In genomic region chr3:94070341-94070911, GRCh38 we compare ENCODE assay signal across 14 cellular contexts. TPM values are rescaled to one million over a fixed set of nuclear protein-coding genes. Genes with fewer than 3 reads are reported as not detected.
DNase-seq lines count a peak whose midpoint lies in the region; ATAC-seq and TF ChIP-seq lines count a peak whose summit lies in the region.
"Had no signal": no experiment of that assay in that cellular context is flagged by ENCODE, and none has a peak within 500 bp of the region (broad histone marks: within the 10 kb centered on the region; RNA-seq: fewer than 3 reads in every experiment).

No MANE protein-coding gene starts in this region.

- POLR2A ChIA-PET in activated CD8-positive, alpha-beta T cell treated with anti-CD3 and anti-CD28 coated beads for 36 hours (lab: Charles Lee), result interaction anchor here (0.6 to 1.4 kb wide), 4 partner anchors 25 to 162 kb away, joined by 3 read pairs; no protein-coding TSS in a partner anchor
- POLR2A ChIA-PET in activated CD8-positive, alpha-beta T cell treated with anti-CD3 and anti-CD28 coated beads, Interleukin-2, amount 10 ng/mL, durations not matched to agents 7 days and 5 days (lab: Charles Lee), result interaction anchor here (1.3 kb wide), 1 partner anchor 11 kb away, joined by 3 read pairs; no protein-coding TSS in a partner anchor

- no peak overlapping the region for H3K4me3 Mint-ChIP-seq in activated CD8-positive, alpha-beta T cell treated with anti-CD3 and anti-CD28 coated beads for 36 hours
- H3K4me3 Mint-ChIP-seq in activated CD8-positive, alpha-beta T cell treated with anti-CD3 and anti-CD28 coated beads, Interleukin-2, amount 10 ng/mL, durations not matched to agents 7 days and 5 days, result no peak overlapping the region
- H3K4me3 Mint-ChIP-seq: T-helper 2 cell treated with Interferon-gamma antibody and Interleukin-4, amounts not matched to agents 5 μg/mL and 100 μg/mL, for 36 hours had no signal

- H3K9me3 Mint-ChIP-seq in activated CD8-positive, alpha-beta T cell treated with anti-CD3 and anti-CD28 coated beads for 36 hours, result peaks cover 2% of the 10 kb centered on the region
- no peaks in the 10 kb centered on the region for H3K9me3 Mint-ChIP-seq in activated CD8-positive, alpha-beta T cell treated with anti-CD3 and anti-CD28 coated beads, Interleukin-2, amount 10 ng/mL, durations not matched to agents 7 days and 5 days (ENCODE audit: insufficient read depth)

- peak; percentile 34 for ATAC-seq in activated CD8-positive, alpha-beta T cell treated with anti-CD3 and anti-CD28 coated beads for 36 hours
- no peak for ATAC-seq in activated CD8-positive, alpha-beta T cell treated with anti-CD3 and anti-CD28 coated beads, Interleukin-2, amount 10 ng/mL, durations not matched to agents 7 days and 5 days
- ATAC-seq in GM21717 (IDR thresholded peaks at IDR 0.05; ENCODE audit: unreplicated experiment), result peak; percentile 58
- ATAC-seq in HG03159 (IDR thresholded peaks at IDR 0.05; ENCODE audit: unreplicated experiment), result peak; percentile 56

- H3K79me2 ChIP-seq in mesendoderm (ENCODE audit: control insufficient read depth, insufficient read depth, low read length), result no peaks in the 10 kb centered on the region

- H2BK15ac ChIP-seq in mesendoderm (replicated peaks; ENCODE audit: low read depth), result no peak overlapping the region

- H3K36me3 ChIP-seq in mesendoderm (ENCODE audit: control insufficient read depth, insufficient read depth, low read length), result peaks cover 2% of the 10 kb centered on the region
- peaks cover 0 to 48% (median 7%) of the 10 kb centered on the region in 6 donors for H3K36me3 ChIP-seq in spleen
- H3K36me3 ChIP-seq: transverse colon had no signal

- H3K18ac ChIP-seq in mesendoderm (ENCODE audit: low read length), result no peak overlapping the region

- no peak overlapping the region for H2BK5ac ChIP-seq in mesendoderm (ENCODE audit: low read length)

- peaks cover 2% of the 10 kb centered on the region for H3K79me1 ChIP-seq in mesendoderm (ENCODE audit: low read length)

- H3K36me3 Mint-ChIP-seq in activated CD8-positive, alpha-beta T cell treated with anti-CD3 and anti-CD28 coated beads for 36 hours (ENCODE audit: low read depth), result peaks cover 53% of the 10 kb centered on the region
- peaks cover 56% of the 10 kb centered on the region for H3K36me3 Mint-ChIP-seq in activated CD8-positive, alpha-beta T cell treated with anti-CD3 and anti-CD28 coated beads, Interleukin-2, amount 10 ng/mL, durations not matched to agents 7 days and 5 days (ENCODE audit: low read depth)

- no peak overlapping the region for H2AK5ac ChIP-seq in mesendoderm (ENCODE audit: low read length)

- H3K23ac ChIP-seq in mesendoderm (ENCODE audit: low read length), result no peak overlapping the region

- no CpG with 5 or more reads among the region's 6 CpGs for WGBS in mesendoderm (ENCODE audit: extremely low coverage, insufficient coverage, low lambda C conversion rate)
- WGBS in spleen, 5 donors, result 91 to 96% (median 91%) methylated on average over 6 of the region's 6 CpGs

- no peak for TF ChIP-seq CTCF in activated CD8-positive, alpha-beta T cell treated with anti-CD3 and anti-CD28 coated beads for 36 hours (IDR thresholded peaks at IDR 0.05)
- no peak for TF ChIP-seq CTCF in spleen (IDR thresholded peaks at IDR 0.05 in 8 of 11, conservative IDR thresholded peaks at IDR 0.05 in 3 of 11)

- H3K27ac Mint-ChIP-seq in activated CD8-positive, alpha-beta T cell treated with anti-CD3 and anti-CD28 coated beads for 36 hours, result peak overlapping the region; percentile 57
- no peak overlapping the region for H3K27ac Mint-ChIP-seq in activated CD8-positive, alpha-beta T cell treated with anti-CD3 and anti-CD28 coated beads, Interleukin-2, amount 10 ng/mL, durations not matched to agents 7 days and 5 days
- H3K27ac Mint-ChIP-seq: progenitor cell of endocrine pancreas had no signal

- H3K4me3 ChIP-seq in mesendoderm (ENCODE audit: low read length) (no peak overlapping the region), spleen (no peak overlapping the region)
- H3K4me3 ChIP-seq: transverse colon had no signal

- no peak overlapping the region for H3K9ac ChIP-seq in mesendoderm (ENCODE audit: low read length)

- H3K4me1 ChIP-seq in mesendoderm (ENCODE audit: control insufficient read depth, low read depth, low read length) (no peaks in the 10 kb centered on the region), spleen (peaks cover 6 to 62% (median 32%) of the 10 kb centered on the region in 6 donors)

- H3K27me3 ChIP-seq in mesendoderm (ENCODE audit: insufficient read depth, low read length, poor library complexity) (no peaks in the 10 kb centered on the region), spleen (replicated peaks in 1 of 7) (no peaks in the 10 kb centered on the region)
- H3K27me3 ChIP-seq: transverse colon had no signal

- no peak overlapping the region for H4K5ac ChIP-seq in mesendoderm (ENCODE audit: low read length)

- intact Hi-C loops in activated CD8-positive, alpha-beta T cell treated with anti-CD3 and anti-CD28 coated beads for 36 hours (cut with micrococcal nuclease), result no loop called here
- intact Hi-C loops in spleen (cut with DNase I; ENCODE audit: low total_unique reads), result no loop called here

- no peak overlapping the region for H3K4me2 ChIP-seq in mesendoderm (ENCODE audit: low read length)

- H2BK120ac ChIP-seq in mesendoderm (ENCODE audit: low read depth, low read length), result no peak overlapping the region

- no peak for DNase-seq in activated CD8-positive, alpha-beta T cell treated with anti-CD3 and anti-CD28 coated beads for 36 hours
- no peak for DNase-seq in activated CD8-positive, alpha-beta T cell treated with anti-CD3 and anti-CD28 coated beads, Interleukin-2, amount 10 ng/mL, durations not matched to agents 7 days and 5 days
- DNase-seq in mesendoderm (no peak), HuH-7.5 (ENCODE audit: low spot score) (no peak), spleen (no peak), NCI-H2171 (lab: John Stamatoyannopoulos, UW) (no peak)
- DNase-seq: transverse colon had no signal

- CTCF ChIA-PET in activated CD8-positive, alpha-beta T cell treated with anti-CD3 and anti-CD28 coated beads for 36 hours (lab: Charles Lee), result interaction anchor here (1.1 to 11.1 kb wide), 14 partner anchors 8 to 90 kb away, joined by 3 to 99 read pairs (median 6); partner anchors contain the start of gene ARL13B
- CTCF ChIA-PET in activated CD8-positive, alpha-beta T cell treated with anti-CD3 and anti-CD28 coated beads, Interleukin-2, amount 10 ng/mL, durations not matched to agents 7 days and 5 days (lab: Charles Lee), result interaction anchor here (0.9 to 2.1 kb wide), 12 partner anchors 8 to 63 kb away, joined by 3 to 17 read pairs (median 4); partner anchors contain the start of genes DHFR2 and NSUN3

- no peak for TF ChIP-seq POLR2A in spleen (IDR thresholded peaks at IDR 0.05)

- no peak overlapping the region for H3K4ac ChIP-seq in mesendoderm (ENCODE audit: low read depth, low read length)

- no peak overlapping the region for H4K8ac ChIP-seq in mesendoderm (ENCODE audit: low read depth, low read length)

- H3K56ac ChIP-seq in mesendoderm (ENCODE audit: low read length), result peak overlapping the region; percentile 43

- no peak overlapping the region for H3K27ac ChIP-seq in mesendoderm (ENCODE audit: low read depth, low read length)
- no peak overlapping the region for H3K27ac ChIP-seq in spleen
- H3K27ac ChIP-seq: transverse colon had no signal

- H3K4me1 Mint-ChIP-seq in activated CD8-positive, alpha-beta T cell treated with anti-CD3 and anti-CD28 coated beads for 36 hours (ENCODE audit: low read depth), result peaks cover 74% of the 10 kb centered on the region
- peaks cover 39% of the 10 kb centered on the region for H3K4me1 Mint-ChIP-seq in activated CD8-positive, alpha-beta T cell treated with anti-CD3 and anti-CD28 coated beads, Interleukin-2, amount 10 ng/mL, durations not matched to agents 7 days and 5 days (ENCODE audit: low read depth)

- H3K27me3 Mint-ChIP-seq in activated CD8-positive, alpha-beta T cell treated with anti-CD3 and anti-CD28 coated beads for 36 hours, result no peaks in the 10 kb centered on the region
- no peaks in the 10 kb centered on the region for H3K27me3 Mint-ChIP-seq in activated CD8-positive, alpha-beta T cell treated with anti-CD3 and anti-CD28 coated beads, Interleukin-2, amount 10 ng/mL, durations not matched to agents 7 days and 5 days (ENCODE audit: low read depth)
- H3K27me3 Mint-ChIP-seq: progenitor cell of endocrine pancreas had no signal

- peaks cover 0 to 4% (median 0%) of the 10 kb centered on the region in 8 donors for H3K9me3 ChIP-seq in spleen
- H3K9me3 ChIP-seq: transverse colon had no signal

RNA-seq across cellular contexts. Expression of gene NSUN3, which starts 7.6 kb away (rescaled TPM):
- total RNA-seq in activated CD8-positive, alpha-beta T cell treated with anti-CD3 and anti-CD28 coated beads for 36 hours, result 10 to 100 TPM; 11.9 to 15.5 TPM
- 10 to 100 TPM; 14.1 TPM for total RNA-seq in activated CD8-positive, alpha-beta T cell treated with anti-CD3 and anti-CD28 coated beads, Interleukin-2, amount 10 ng/mL, durations not matched to agents 7 days and 5 days
- polyA plus RNA-seq in mesendoderm (2013, experiment 1 of 2), result 4.3 TPM
- polyA plus RNA-seq in mesendoderm (2013, experiment 2 of 2), result 4.3 TPM
- 10 to 100 TPM; 18.4 to 28.5 (median 22.9) TPM for total RNA-seq in spleen
- polyA plus RNA-seq in spleen, result 1 to 10 TPM; 3.0 to 8.2 (median 4.0) TPM

RNA-seq across cellular contexts. Expression of gene DHFR2, which starts 7.7 kb away (rescaled TPM):
- 1 to 10 TPM; 6.3 to 8.1 TPM for total RNA-seq in activated CD8-positive, alpha-beta T cell treated with anti-CD3 and anti-CD28 coated beads for 36 hours
- 1 to 10 TPM; 6.4 to 8.1 TPM for total RNA-seq in activated CD8-positive, alpha-beta T cell treated with anti-CD3 and anti-CD28 coated beads, Interleukin-2, amount 10 ng/mL, durations not matched to agents 7 days and 5 days
- polyA plus RNA-seq in mesendoderm (2013, experiment 1 of 2), result 1.6 TPM
- 1.5 TPM for polyA plus RNA-seq in mesendoderm (2013, experiment 2 of 2)
- 1 to 10 TPM; 4.6 to 9.6 (median 5.9) TPM for total RNA-seq in spleen
- 1 to 10 TPM; 1.7 to 3.3 (median 2.6) TPM for polyA plus RNA-seq in spleen

RNA-seq across cellular contexts. Expression of gene STX19, which starts 42.0 kb away (rescaled TPM):
- total RNA-seq in activated CD8-positive, alpha-beta T cell treated with anti-CD3 and anti-CD28 coated beads for 36 hours, result not detected
- total RNA-seq in activated CD8-positive, alpha-beta T cell treated with anti-CD3 and anti-CD28 coated beads, Interleukin-2, amount 10 ng/mL, durations not matched to agents 7 days and 5 days, result not detected
- polyA plus RNA-seq in mesendoderm (2013, experiment 1 of 2), result 0.04 TPM
- 0.06 TPM for polyA plus RNA-seq in mesendoderm (2013, experiment 2 of 2)
- 1 to 10 TPM in 3 of 7 donors, under 1 TPM in 3, not detected in 1; 0.32 to 1.6 (median 0.98) TPM for total RNA-seq in spleen
- under 1 TPM in 2 of 3 donors, not detected in 1; 0.38 to 0.48 TPM for polyA plus RNA-seq in spleen
- total RNA-seq: A172, glomerular endothelial cell, H4, progenitor cell of endocrine pancreas had no signal
